ENCODE assay signal across 9 cellular contexts in the genomic region with DNA sequence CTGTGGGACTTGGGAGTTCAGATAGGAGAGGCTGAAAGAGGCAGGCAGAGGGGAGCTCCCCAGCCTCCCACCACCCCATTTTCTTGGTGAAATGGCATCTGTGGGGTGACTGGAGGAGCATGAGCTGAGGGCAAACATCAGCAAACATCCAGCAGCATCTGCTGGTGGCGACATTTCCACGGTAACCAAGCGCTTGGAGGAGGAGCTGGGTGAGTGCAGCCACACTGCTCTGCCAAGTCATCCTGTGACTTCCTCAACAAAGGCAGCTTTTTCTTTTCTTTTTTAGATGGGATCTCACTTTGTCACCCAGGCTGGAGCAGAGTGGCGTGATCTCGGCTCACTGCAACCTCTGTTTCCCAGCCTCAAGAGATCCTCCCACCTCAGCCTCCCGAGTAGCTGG. TPM values are rescaled to one million over a fixed set of nuclear protein-coding genes. Genes with fewer than 3 reads are reported as not detected.
DNase-seq lines count a peak whose midpoint lies in the region; TF ChIP-seq lines count a peak whose summit lies in the region.
"Had no signal": no experiment of that assay in that cellular context is flagged by ENCODE, and none has a peak within 500 bp of the region (broad histone marks: within the 10 kb centered on the region; RNA-seq: fewer than 3 reads in every experiment).

No MANE protein-coding gene starts in this region.

- peaks cover 14% of the 10 kb centered on the region for H3K36me3 Mint-ChIP-seq in neural crest cell (ENCODE audit: low read depth)

- 73 to 84% methylated on average over 6 of the region's 6 CpGs for WGBS in lower leg skin, 2 donors

- peak overlapping the region; percentile 20 for H3K4me3 Mint-ChIP-seq in neural crest cell

- peaks cover 40% of the 10 kb centered on the region for H3K4me1 Mint-ChIP-seq in neural crest cell

- no peaks in the 10 kb centered on the region for H3K9me3 Mint-ChIP-seq in neural crest cell

- intact Hi-C loops in lower leg skin (cut with DNase I; ENCODE audit: low total_unique reads) = no loop called here

- DNase-seq in NCI-H2196 (lab: John Stamatoyannopoulos, UW; ENCODE audit: unreplicated experiment) (peak; percentile 40), NCI-H2196 treated with DMSO at 0.1 percent for 48 hours (lab: John Stamatoyannopoulos, UW; ENCODE audit: unreplicated experiment) (no peak), NCI-H69 (lab: John Stamatoyannopoulos, UW) (peak; percentile 50), caudate nucleus (lab: John Stamatoyannopoulos, UW) (peak in 21 of 61 donors; percentile 15 to 55 (median 32)), neural crest cell (ENCODE audit: low read depth, low spot score) (no peak), NCI-H82 (lab: John Stamatoyannopoulos, UW) (no peak), lower leg skin (ENCODE audit: low spot score in 2 of 2) (no peak)
- DNase-seq in activated effector memory CD4-positive, alpha-beta T cell treated with Interleukin-2 at 50 U/mL for 16 hours = no peak
- DNase-seq: activated gamma-delta T cell had no signal

- peak overlapping the region; percentile 48 for H3K27ac ChIP-seq in caudate nucleus (ENCODE audit: low read depth, low read length)

- TF ChIP-seq CTCF in neural crest cell (conservative IDR thresholded peaks at IDR 0.05) = no peak
- no peak for TF ChIP-seq CTCF in lower leg skin (IDR thresholded peaks at IDR 0.05)

- no peak for TF ChIP-seq POLR2A in lower leg skin (IDR thresholded peaks at IDR 0.05)

- no peak overlapping the region for H3K4me3 ChIP-seq in lower leg skin (ENCODE audit: low read depth, poor library complexity, severe bottlenecking)

- peak overlapping the region; percentile 52 for H3K27ac Mint-ChIP-seq in neural crest cell (ENCODE audit: unreplicated experiment)

- no peaks in the 10 kb centered on the region for H3K27me3 Mint-ChIP-seq in neural crest cell (ENCODE audit: low read depth)

RNA-seq across cellular contexts. Expression of gene TXNL4A, which starts 5.6 kb away (rescaled TPM):
- total RNA-seq in neural crest cell (140 and 144 TPM in 2 replicates), lower leg skin (10 to 100 TPM; 12.6 to 49.9 (median 24.0) TPM)

RNA-seq across cellular contexts. Expression of gene HSBP1L1, which starts 18.3 kb away (rescaled TPM):
- total RNA-seq in neural crest cell (0.58 TPM in 1 of 2 replicates, not detected in the other), lower leg skin (10 to 100 TPM; 34.7 to 77.3 (median 62.2) TPM)

RNA-seq across cellular contexts. Expression of gene SLC66A2, which starts 31.3 kb away (rescaled TPM):
- total RNA-seq in neural crest cell (28.4 and 29.8 TPM in 2 replicates), lower leg skin (100 to 1,000 TPM in 1 of 4 donors, 10 to 100 TPM in 3; 65.6 to 112 (median 75.3) TPM)

RNA-seq across cellular contexts. Expression of gene RBFA, which starts 51.5 kb away (rescaled TPM):
- total RNA-seq in neural crest cell (47.0 and 50.7 TPM in 2 replicates), lower leg skin (10 to 100 TPM; 30.8 to 43.5 (median 38.1) TPM)

Comparison
In these comparisons a context has a peak if more than half of its experiments do, and no peak if none do; other contexts are left out.
1. DNase-seq: peak in NCI-H2196 (single experiment) and NCI-H69 (single experiment); none in NCI-H2196 treated with DMSO at 0.1 percent for 48 hours (single experiment), neural crest cell (single experiment), activated effector memory CD4-positive, alpha-beta T cell treated with Interleukin-2 at 50 U/mL for 16 hours (single experiment), NCI-H82 (single experiment) and lower leg skin (0 of 2).
2. RNA of gene HSBP1L1, which starts 18.3 kb away (total RNA-seq): 34.7 to 77.3 TPM in lower leg skin; 0.58 TPM in neural crest cell; every median in the first group is over 10 times any median in the second.